In the genomic region with DNA sequence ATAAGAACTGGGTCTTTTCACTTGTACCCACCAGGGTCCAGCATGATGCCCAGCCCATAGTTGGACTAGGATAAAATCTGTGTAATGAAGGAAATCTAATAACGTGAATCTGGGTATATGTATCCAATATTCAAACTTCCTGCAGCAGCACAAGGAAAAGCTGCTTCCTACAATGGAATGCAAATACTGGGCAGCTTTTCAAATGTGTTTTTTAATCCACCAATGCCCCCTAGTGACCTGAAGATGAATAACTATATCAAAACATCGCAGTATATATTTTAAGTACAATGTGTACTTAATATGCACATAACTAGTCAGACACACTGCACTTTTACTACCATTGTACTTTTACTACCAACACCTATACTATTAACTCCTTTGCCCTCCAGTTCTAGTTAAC, we compare ENCODE assay signal across 9 cellular contexts. TPM values are rescaled to one million over a fixed set of nuclear protein-coding genes. Genes with fewer than 3 reads are reported as not detected.
DNase-seq lines count a peak whose midpoint lies in the region; ATAC-seq and TF ChIP-seq lines count a peak whose summit lies in the region.
"Had no signal": no experiment of that assay in that cellular context is flagged by ENCODE, and none has a peak within 500 bp of the region (broad histone marks: within the 10 kb centered on the region; RNA-seq: fewer than 3 reads in every experiment).

No MANE protein-coding gene starts in this region.

- no peak for TF ChIP-seq POLR2A in sigmoid colon (IDR thresholded peaks at IDR 0.05)

- TF ChIP-seq CTCF in sigmoid colon (IDR thresholded peaks at IDR 0.05) = peak in 3 of 4 experiments; percentile 15 to 30 (median 28)

- H3K9ac ChIP-seq in adipocyte (ENCODE audit: low read length) = peak overlapping the region; percentile 1

- DNase-seq in NCI-H510A treated with DMSO at 0.1 percent for 48 hours (lab: John Stamatoyannopoulos, UW) (peak; percentile 53), NCI-H510A (lab: John Stamatoyannopoulos, UW) (no peak), NCI-H1048 (lab: John Stamatoyannopoulos, UW) (peak; percentile 40), adipocyte (ENCODE audit: low read depth) (peak; percentile 80), left cardiac atrium (no peak), sigmoid colon (no peak)
- no peak for DNase-seq in activated CD4-positive, alpha-beta T cell treated with anti-CD3 and anti-CD28 coated beads for 48 hours

- H3K27me3 ChIP-seq in adipocyte (replicated peaks; ENCODE audit: control insufficient read depth, insufficient read depth, low read length) (no peaks in the 10 kb centered on the region), sigmoid colon (no peaks in the 10 kb centered on the region)

- peaks cover 43% of the 10 kb centered on the region for H3K4me1 ChIP-seq in adipocyte (ENCODE audit: control insufficient read depth, insufficient read depth, low read length)
- peaks cover 0 to 40% (median 4%) of the 10 kb centered on the region in 4 donors for H3K4me1 ChIP-seq in sigmoid colon

- H3K9me3 ChIP-seq in adipocyte (ENCODE audit: control insufficient read depth, low read length) = no peaks in the 10 kb centered on the region
- no peaks in the 10 kb centered on the region for H3K9me3 ChIP-seq in sigmoid colon

- 0 to 3% methylated on average over 2 of the region's 2 CpGs for WGBS in sigmoid colon, 2 donors

- peak; percentile 53 to 66 for ATAC-seq in left cardiac atrium
- no peak for ATAC-seq in HG02884 (IDR thresholded peaks at IDR 0.05; ENCODE audit: unreplicated experiment)

- H3K4me3 ChIP-seq in adipocyte (ENCODE audit: low read length) (peak overlapping the region; percentile 25), sigmoid colon (peak overlapping the region in 3 of 4 donors; percentile 20 to 26 (median 25))

- intact Hi-C loops in left cardiac atrium (cut with DNase I) = loop anchor here (2.0 to 10.0 kb wide), 4 partner anchors 118 to 208 kb away; a partner anchor contains a TSS
- intact Hi-C loops in sigmoid colon (cut with DNase I) = loop anchor here (2.0 to 10.0 kb wide), 3 partner anchors 160 to 238 kb away; a partner anchor contains a TSS

- H3K27ac ChIP-seq in sigmoid colon = peak overlapping the region; percentile 54 to 73 (median 68)

- H3K36me3 ChIP-seq in adipocyte (ENCODE audit: control insufficient read depth, insufficient read depth, low read length, severe bottlenecking) (no peaks in the 10 kb centered on the region), sigmoid colon (no peaks in the 10 kb centered on the region)

- no peak for TF ChIP-seq EP300 in sigmoid colon (IDR thresholded peaks at IDR 0.05)

RNA-seq across cellular contexts. Expression of a gene that starts 5.3 kb away (rescaled TPM):
- total RNA-seq in left cardiac atrium (10 to 100 TPM; 70.0 to 70.9 TPM), sigmoid colon (10 to 100 TPM in 1 of 4 donors, 1 to 10 TPM in 3; 6.1 to 10.2 (median 8.3) TPM)
- 10 to 100 TPM; 17.4 to 27.0 (median 22.3) TPM for polyA plus RNA-seq in sigmoid colon

RNA-seq across cellular contexts. Expression of a gene that starts 5.4 kb away (rescaled TPM):
- total RNA-seq in left cardiac atrium (under 1 TPM in 1 of 2 donors, not detected in 1; 0.42 TPM), sigmoid colon (not detected)
- under 1 TPM in 1 of 3 donors, not detected in 2; 0.03 TPM for polyA plus RNA-seq in sigmoid colon
- total RNA-seq: Daoy had no signal

Comparison
In these comparisons a context has a peak if more than half of its experiments do, and no peak if none do; other contexts are left out.
1. DNase-seq: peak in NCI-H510A treated with DMSO at 0.1 percent for 48 hours (single experiment), NCI-H1048 (single experiment) and adipocyte (single experiment); none in NCI-H510A (single experiment), left cardiac atrium (single experiment), sigmoid colon (single experiment) and activated CD4-positive, alpha-beta T cell treated with anti-CD3 and anti-CD28 coated beads for 48 hours (single experiment).
2. RNA of a gene that starts 5.3 kb away (total RNA-seq): 70.0 to 70.9 TPM in left cardiac atrium; 6.1 to 10.2 TPM in sigmoid colon; every median in the first group is over 4 times any median in the second.